In the genomic region with DNA sequence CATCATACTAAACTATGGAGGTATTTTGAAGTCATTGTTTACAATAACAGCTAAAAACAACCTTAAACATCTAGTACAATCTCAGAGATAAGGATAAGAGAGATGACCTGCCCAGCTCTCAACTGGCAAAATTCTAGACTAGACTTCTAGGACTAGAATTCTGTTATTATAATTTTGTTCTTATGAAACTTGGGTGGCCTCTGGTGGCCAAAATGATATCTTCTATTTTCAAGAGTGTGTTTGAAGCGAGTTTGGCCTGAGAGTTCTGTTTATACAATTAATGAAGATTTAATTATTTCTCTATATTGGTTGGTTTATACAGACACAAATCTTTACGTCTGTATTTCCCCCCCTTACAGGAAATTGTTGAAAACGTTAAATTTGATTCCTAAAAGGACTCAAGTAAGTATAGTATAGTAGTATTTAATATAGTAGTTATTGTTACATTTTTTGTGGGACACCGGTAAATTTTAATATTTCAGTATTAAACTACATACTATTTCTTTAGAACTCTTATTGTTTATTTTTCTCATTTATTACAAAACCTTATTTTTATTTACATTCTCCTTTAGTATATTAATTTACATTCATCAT, we compare ENCODE assay signal across 8 cellular contexts. TPM values are rescaled to one million over a fixed set of nuclear protein-coding genes. Genes with fewer than 3 reads are reported as not detected.
DNase-seq lines count a peak whose midpoint lies in the region; ATAC-seq and TF ChIP-seq lines count a peak whose summit lies in the region.

No MANE protein-coding gene starts in this region.

- H3K4me1 Mint-ChIP-seq in natural killer cell (peaks cover 51 to 56% of the 10 kb centered on the region in 2 donors), nephron progenitor cell (peaks cover 13% of the 10 kb centered on the region)
- peaks cover 40 to 44% of the 10 kb centered on the region in 2 donors for H3K4me1 Mint-ChIP-seq in natural killer cell treated with Interleukin-12 subunit alpha and Interleukin-12 subunit beta and Interleukin-15 and Interleukin-18, amount 100 ng/mL, for 72 hours (ENCODE audit: low read depth in 2 of 2)

- H3K27me3 Mint-ChIP-seq in natural killer cell (ENCODE audit: low read depth in 2 of 2) (no peaks in the 10 kb centered on the region), nephron progenitor cell (ENCODE audit: low read depth, poor library complexity) (no peaks in the 10 kb centered on the region)
- no peaks in the 10 kb centered on the region for H3K27me3 Mint-ChIP-seq in natural killer cell treated with Interleukin-12 subunit alpha and Interleukin-12 subunit beta and Interleukin-15 and Interleukin-18, amount 100 ng/mL, for 72 hours

- H2AFZ ChIP-seq in GM23248 (no peak overlapping the region), Loucy (ENCODE audit: low read length) (no peak overlapping the region)

- TF ChIP-seq CTCF in natural killer cell (IDR thresholded peaks at IDR 0.05) (peak; percentile 72), Loucy (conservative IDR thresholded peaks at IDR 0.05; ENCODE audit: low read length) (peak; percentile 75), epithelial cell of proximal tubule (conservative IDR thresholded peaks at IDR 0.05; ENCODE audit: low read depth, low read length) (peak; percentile 61), nephron progenitor cell (IDR thresholded peaks at IDR 0.05) (peak; percentile 43)

- no peak overlapping the region for H3K9ac ChIP-seq in GM23248
- H3K9ac ChIP-seq in Loucy (ENCODE audit: low read depth, low read length, poor library complexity, severe bottlenecking) = peak overlapping the region; percentile 3

- H3K27ac ChIP-seq in GM23248 = no peak overlapping the region

- H3K4me3 Mint-ChIP-seq in natural killer cell = no peak overlapping the region
- H3K4me3 Mint-ChIP-seq in natural killer cell treated with Interleukin-12 subunit alpha and Interleukin-12 subunit beta and Interleukin-15 and Interleukin-18, amount 100 ng/mL, for 72 hours = no peak overlapping the region
- no peak overlapping the region for H3K4me3 Mint-ChIP-seq in nephron progenitor cell

- H3K4me3 ChIP-seq in GM23248 (no peak overlapping the region), Loucy (ENCODE audit: low read length, poor library complexity, severe bottlenecking) (peak overlapping the region; percentile 14), epithelial cell of proximal tubule (ENCODE audit: low read depth, low read length) (no peak overlapping the region)

- H3K4me1 ChIP-seq in GM23248 (ENCODE audit: insufficient read depth) (peaks cover 10% of the 10 kb centered on the region), Loucy (ENCODE audit: insufficient read depth, low read length, poor library complexity, severe bottlenecking) (peaks cover 48% of the 10 kb centered on the region)

- H3K36me3 Mint-ChIP-seq in natural killer cell (no peaks in the 10 kb centered on the region), nephron progenitor cell (ENCODE audit: low read depth) (peaks cover 21% of the 10 kb centered on the region)
- no peaks in the 10 kb centered on the region for H3K36me3 Mint-ChIP-seq in natural killer cell treated with Interleukin-12 subunit alpha and Interleukin-12 subunit beta and Interleukin-15 and Interleukin-18, amount 100 ng/mL, for 72 hours

- intact Hi-C loops in natural killer cell (cut with micrococcal nuclease) = loop anchor here (1.0 to 5.0 kb wide), 2 partner anchors 95 to 1055 kb away; no protein-coding TSS in a partner anchor

- peak overlapping the region in 1 of 2 donors; percentile 64 for H3K27ac Mint-ChIP-seq in natural killer cell
- H3K27ac Mint-ChIP-seq in natural killer cell treated with Interleukin-12 subunit alpha and Interleukin-12 subunit beta and Interleukin-15 and Interleukin-18, amount 100 ng/mL, for 72 hours = no peak overlapping the region
- no peak overlapping the region for H3K27ac Mint-ChIP-seq in nephron progenitor cell

- H3K9me3 Mint-ChIP-seq in natural killer cell (no peaks in the 10 kb centered on the region), nephron progenitor cell (no peaks in the 10 kb centered on the region)
- no peaks in the 10 kb centered on the region for H3K9me3 Mint-ChIP-seq in natural killer cell treated with Interleukin-12 subunit alpha and Interleukin-12 subunit beta and Interleukin-15 and Interleukin-18, amount 100 ng/mL, for 72 hours

- H3K4me2 ChIP-seq in GM23248 (ENCODE audit: unreplicated experiment) = no peak overlapping the region
- peak overlapping the region; percentile 55 for H3K4me2 ChIP-seq in Loucy (ENCODE audit: low read depth, low read length, poor library complexity, severe bottlenecking)

- H3F3A ChIP-seq in GM23248 (ENCODE audit: insufficient read depth) = peaks cover 17% of the 10 kb centered on the region; the same call in 1 of the 2 replicates
- no peaks in the 10 kb centered on the region for H3F3A ChIP-seq in Loucy (ENCODE audit: low read depth)

- H3K9me3 ChIP-seq in GM23248 (ENCODE audit: low read depth) = no peaks in the 10 kb centered on the region
- H3K9me3 ChIP-seq in Loucy (ENCODE audit: insufficient read depth, low read depth, low read length) = no peaks in the 10 kb centered on the region

- H3K79me2 ChIP-seq in GM23248 (ENCODE audit: insufficient read depth) = peaks cover 100% of the 10 kb centered on the region
- H3K79me2 ChIP-seq in Loucy (ENCODE audit: insufficient read depth, low read length) = peaks cover 94% of the 10 kb centered on the region

- H4K20me1 ChIP-seq in GM23248 (ENCODE audit: insufficient read depth) (no peaks in the 10 kb centered on the region), Loucy (ENCODE audit: insufficient read depth, low read length, poor library complexity, severe bottlenecking) (peaks cover 74% of the 10 kb centered on the region)

- no peaks in the 10 kb centered on the region for H3K9me2 ChIP-seq in GM23248 (ENCODE audit: insufficient read depth)
- no peaks in the 10 kb centered on the region for H3K9me2 ChIP-seq in Loucy (replicated peaks; ENCODE audit: low read depth, low read length)

- peak; percentile 63 to 70 (median 67) for ATAC-seq in natural killer cell
- ATAC-seq in natural killer cell treated with Interleukin-12 subunit alpha and Interleukin-12 subunit beta and Interleukin-15 and Interleukin-18, amount 100 ng/mL, for 72 hours = no peak

- DNase-seq in natural killer cell (no peak), GM23248 (peak; percentile 70), SK-N-DZ (ENCODE audit: low spot score) (peak; percentile 51), epithelial cell of proximal tubule (ENCODE audit: low read depth) (no peak), nephron progenitor cell (no peak), NCI-H345 (lab: John Stamatoyannopoulos, UW) (no peak)
- DNase-seq in natural killer cell treated with Interleukin-12 subunit alpha and Interleukin-12 subunit beta and Interleukin-15 and Interleukin-18, amount 100 ng/mL, for 72 hours (ENCODE audit: low spot score) = no peak

- peaks cover 7% of the 10 kb centered on the region; the same call in 1 of the 2 replicates for H3K36me3 ChIP-seq in GM23248 (ENCODE audit: low read depth)
- H3K36me3 ChIP-seq in Loucy (ENCODE audit: insufficient read depth, low read length) = peaks cover 16% of the 10 kb centered on the region

- in situ Hi-C loops in GM23248 (cut with MboI) = no loop called here

- 35 to 36% methylated on average over 4 of the region's 4 CpGs for WGBS in GM23248 (ENCODE audit: low coverage in 1 of 2, low lambda C conversion rate in 2 of 2, missing lambda C conversion rate in 2 of 2), 2 experiments

- H3K27me3 ChIP-seq in GM23248 (replicated peaks; ENCODE audit: insufficient read depth) = no peaks in the 10 kb centered on the region
- no peaks in the 10 kb centered on the region for H3K27me3 ChIP-seq in Loucy (ENCODE audit: insufficient read depth, low read length, poor library complexity, severe bottlenecking)

RNA-seq across cellular contexts. Expression of gene PPHLN1, which starts 6.4 kb away (rescaled TPM):
- 100 to 1,000 TPM in 2 of 3 donors, 10 to 100 TPM in 1; 98.2 to 101 (median 101) TPM for total RNA-seq in natural killer cell
- 10 to 100 TPM; 85.0 to 90.1 TPM for total RNA-seq in natural killer cell treated with Interleukin-12 subunit alpha and Interleukin-12 subunit beta and Interleukin-15 and Interleukin-18, amount 100 ng/mL, for 72 hours
- total RNA-seq in GM23248 (2014; rRNA removed; shearing (Covaris generic)) = 55.3 and 77.3 TPM in 2 replicates
- polyA plus RNA-seq in GM23248 (2016; fragmentation: Nextera tagmentation; extraction: Ambion mirVana) = 70.5 and 72.0 TPM in 2 replicates
- 103 and 113 TPM in 2 replicates for polyA plus RNA-seq in SK-N-DZ (2014; cell fraction: cytosol; rRNA removed)
- polyA plus RNA-seq in SK-N-DZ (2014; cell fraction: nucleus; rRNA removed) = 106 and 134 TPM in 2 replicates
- 73.8 and 76.2 TPM in 2 replicates for total RNA-seq in epithelial cell of proximal tubule

RNA-seq across cellular contexts. Expression of gene ZCRB1, which starts 6.5 kb away (rescaled TPM):
- total RNA-seq in natural killer cell (10 to 100 TPM; 28.0 to 35.9 (median 33.8) TPM), epithelial cell of proximal tubule (26.6 and 40.1 TPM in 2 replicates)
- total RNA-seq in natural killer cell treated with Interleukin-12 subunit alpha and Interleukin-12 subunit beta and Interleukin-15 and Interleukin-18, amount 100 ng/mL, for 72 hours = 10 to 100 TPM; 50.6 to 60.8 TPM
- total RNA-seq in GM23248 (2014; rRNA removed; shearing (Covaris generic)) = 20.6 and 26.8 TPM in 2 replicates
- 128 and 134 TPM in 2 replicates for polyA plus RNA-seq in GM23248 (2016; fragmentation: Nextera tagmentation; extraction: Ambion mirVana)
- polyA plus RNA-seq in SK-N-DZ (2014; cell fraction: cytosol; rRNA removed) = 53.5 and 60.0 TPM in 2 replicates
- 34.4 and 38.8 TPM in 2 replicates for polyA plus RNA-seq in SK-N-DZ (2014; cell fraction: nucleus; rRNA removed)

Comparison
In these comparisons a context has a peak if more than half of its experiments do, and no peak if none do; other contexts are left out.
1. ATAC-seq: peak in natural killer cell (3 of 3); none in natural killer cell treated with Interleukin-12 subunit alpha and Interleukin-12 subunit beta and Interleukin-15 and Interleukin-18, amount 100 ng/mL, for 72 hours (0 of 2).
2. DNase-seq: peak in GM23248 (single experiment) and SK-N-DZ (single experiment); none in natural killer cell (single experiment), natural killer cell treated with Interleukin-12 subunit alpha and Interleukin-12 subunit beta and Interleukin-15 and Interleukin-18, amount 100 ng/mL, for 72 hours (single experiment), epithelial cell of proximal tubule (single experiment), nephron progenitor cell (single experiment) and NCI-H345 (single experiment).
3. Peak in every context shown above with its lines, with median percentiles within 50 percentile points of each other: CTCF ChIP-seq.